ENCODE assay signal across 21 cellular contexts in genomic region chr6:107331409-107332386, GRCh38.
"Had no signal": no experiment of that assay in that cellular context is flagged by ENCODE, and none has a peak within 500 bp of the region (broad histone marks: within the 10 kb centered on the region; RNA-seq: fewer than 3 reads in every experiment).

No MANE protein-coding gene starts in this region.

- H3K27ac Mint-ChIP-seq: activated naive CD8-positive, alpha-beta T cell treated with anti-CD3 and anti-CD28 coated beads, Interleukin-2, amount 50 U/mL, for 24 hours; nephron; stimulated activated naive CD8-positive, alpha-beta T cell treated with anti-CD3 and anti-CD28 coated beads, Interleukin-15, Interleukin-2, amounts not matched to agents 100 ng/mL and 50 ng/mL, for 24 hours had no signal

- H3K4me3 Mint-ChIP-seq: activated CD8-positive, alpha-beta T cell treated with anti-CD3 and anti-CD28 coated beads for 36 hours; activated naive CD4-positive, alpha-beta T cell treated with anti-CD3 and anti-CD28 coated beads, Interleukin-2, amount 10 ng/mL, durations not matched to agents 7 days and 5 days; activated naive CD8-positive, alpha-beta T cell treated with anti-CD3 and anti-CD28 coated beads, Interleukin-2, amount 50 U/mL, for 24 hours; activated T-cell treated with anti-CD3 and anti-CD28 coated beads, Interleukin-2, amount 50 U/mL, for 4 hours; central memory CD8-positive, alpha-beta T cell; nephron; stimulated activated naive CD8-positive, alpha-beta T cell treated with anti-CD3 and anti-CD28 coated beads, Interleukin-15, Interleukin-2, amounts not matched to agents 100 ng/mL and 50 ng/mL, for 24 hours had no signal

- H3K4me1 Mint-ChIP-seq: nephron had no signal

- H3K27ac ChIP-seq: lower lobe of right lung, transverse colon, vagina had no signal

- H3K27me3 Mint-ChIP-seq: activated CD8-positive, alpha-beta T cell treated with anti-CD3 and anti-CD28 coated beads for 36 hours; activated naive CD4-positive, alpha-beta T cell treated with anti-CD3 and anti-CD28 coated beads, Interleukin-2, amount 10 ng/mL, durations not matched to agents 7 days and 5 days; activated naive CD8-positive, alpha-beta T cell treated with anti-CD3 and anti-CD28 coated beads, Interleukin-2, amount 50 U/mL, for 24 hours; central memory CD8-positive, alpha-beta T cell; stimulated activated naive CD8-positive, alpha-beta T cell treated with anti-CD3 and anti-CD28 coated beads, Interleukin-15, Interleukin-2, amounts not matched to agents 100 ng/mL and 50 ng/mL, for 24 hours had no signal

- H3K27me3 ChIP-seq: transverse colon, vagina had no signal

- H3K4me1 ChIP-seq: lower lobe of right lung, vagina had no signal

- H3K36me3 ChIP-seq: lower lobe of right lung, transverse colon had no signal

- H3K4me3 ChIP-seq: lower lobe of right lung, transverse colon, vagina had no signal

- H3K9me3 Mint-ChIP-seq: activated CD8-positive, alpha-beta T cell treated with anti-CD3 and anti-CD28 coated beads for 36 hours; activated naive CD4-positive, alpha-beta T cell treated with anti-CD3 and anti-CD28 coated beads, Interleukin-2, amount 10 ng/mL, durations not matched to agents 7 days and 5 days; activated T-cell treated with anti-CD3 and anti-CD28 coated beads, Interleukin-2, amount 50 U/mL, for 4 hours; central memory CD8-positive, alpha-beta T cell; nephron; stimulated activated naive CD8-positive, alpha-beta T cell treated with anti-CD3 and anti-CD28 coated beads, Interleukin-15, Interleukin-2, amounts not matched to agents 100 ng/mL and 50 ng/mL, for 24 hours had no signal

- H3K9me3 ChIP-seq: lower lobe of right lung, transverse colon, vagina had no signal

- DNase-seq: activated CD4-positive, alpha-beta T cell treated with anti-CD3 and anti-CD28 coated beads for 48 hours; activated CD4-positive, CD25-positive, alpha-beta regulatory T cell; activated CD8-positive, alpha-beta T cell treated with anti-CD3 and anti-CD28 coated beads for 36 hours; activated naive CD4-positive, alpha-beta T cell treated with anti-CD3 and anti-CD28 coated beads, Interleukin-2, amount 10 ng/mL, durations not matched to agents 7 days and 5 days; activated naive CD8-positive, alpha-beta T cell treated with anti-CD3 and anti-CD28 coated beads, Interleukin-2, amount 50 U/mL, for 24 hours; activated T-cell treated with anti-CD3 and anti-CD28 coated beads, Interleukin-2, amount 50 U/mL, for 4 hours; anterior cingulate cortex; cortex of kidney; erythroblast; foreskin melanocyte; glutamatergic neuron; hippocampal formation; left cardiac atrium; lower lobe of right lung; nucleus accumbens; stimulated activated CD4-positive, alpha-beta T cell treated with anti-CD3 and anti-CD28 coated beads, Interleukin-2, amount 100 ng/mL, for 24 hours; transverse colon had no signal

- ATAC-seq: activated CD8-positive, alpha-beta T cell treated with anti-CD3 and anti-CD28 coated beads for 36 hours; activated naive CD8-positive, alpha-beta T cell treated with anti-CD3 and anti-CD28 coated beads, Interleukin-2, amount 50 U/mL, for 24 hours; activated T-cell treated with anti-CD3 and anti-CD28 coated beads, Interleukin-2, amount 50 U/mL, for 4 hours; left cardiac atrium; lower lobe of right lung had no signal
